Comparison of ENCODE assay signal across 8 cellular contexts in genomic region chr3:108088697-108089096, GRCh38. TPM values are rescaled to one million over a fixed set of nuclear protein-coding genes. Genes with fewer than 3 reads are reported as not detected.
DNase-seq lines count a peak whose midpoint lies in the region; ATAC-seq, FAIRE-seq and TF ChIP-seq lines count a peak whose summit lies in the region.

No MANE protein-coding gene starts in this region.

- intact Hi-C loops in pancreas (cut with DNase I): no loop called here

- in situ Hi-C loops in GM13977 (cut with MboI; ENCODE audit: low pct_unique_long_range_greater_than_20kb, low sequenced_read_pairs, unreplicated experiment): no loop called here

- 39 to 56% methylated on average over 2 of the region's 2 CpGs for WGBS in pancreas, 2 donors

- no peaks in the 10 kb centered on the region for H3K36me3 ChIP-seq in pancreas

- ATAC-seq in HG02981 (IDR thresholded peaks at IDR 0.05; ENCODE audit: unreplicated experiment): peak; percentile 50
- ATAC-seq in pancreas: no peak

- H3K4me3 ChIP-seq in skin epidermis (peak overlapping the region in 6 of 7 experiments; percentile 65 to 98 (median 92)), pancreas (peak overlapping the region in 1 of 4 donors; percentile 89)

- TF ChIP-seq CTCF in GM13977 (IDR thresholded peaks at IDR 0.05; ENCODE audit: extremely low read depth, insufficient read depth, missing control alignments) (no peak), pancreas (IDR thresholded peaks at IDR 0.05) (no peak)

- H3K27ac ChIP-seq in skin epidermis (peak overlapping the region in 10 of 21 experiments; percentile 1 to 99 (median 96)), pancreas (peak overlapping the region in 2 of 4 donors; percentile 19 to 94)

- H3K27me3 ChIP-seq in pancreas: no peaks in the 10 kb centered on the region

- H3K9me3 ChIP-seq in pancreas: no peaks in the 10 kb centered on the region

- DNase-seq in A172 (ENCODE audit: low spot score) (peak; percentile 42), GM13977 (ENCODE audit: low spot score) (peak; percentile 63), RCC 7860 (ENCODE audit: low spot score) (peak; percentile 15), dermis microvascular lymphatic vessel endothelial cell (ENCODE audit: low read depth in 2 of 2) (peak; percentile 24 to 29), pancreas (no peak), COLO668 (lab: John Stamatoyannopoulos, UW; ENCODE audit: unreplicated experiment) (no peak)

- FAIRE-seq in RCC 7860 (lab: Jason Lieb, UNC): no peak
- FAIRE-seq in pancreas (lab: Jason Lieb, UNC): no peak

- H3K4me1 ChIP-seq in pancreas: peaks cover 0 to 9% (median 0%) of the 10 kb centered on the region in 3 donors

RNA-seq across cellular contexts. Expression of gene CD47, which starts 2.1 kb away (rescaled TPM):
- 124 and 145 TPM in 2 replicates for total RNA-seq in A172 (2014; rRNA removed; shearing (Covaris generic))
- total RNA-seq in dermis microvascular lymphatic vessel endothelial cell (37.5 and 57.0 TPM in 2 replicates), pancreas (100 to 1,000 TPM in 1 of 6 donors, 10 to 100 TPM in 5; 14.8 to 107 (median 24.5) TPM)
- polyA plus RNA-seq in pancreas: 10 to 100 TPM; 26.6 to 30.1 TPM

Comparison
In these comparisons a context has a peak if more than half of its experiments do, and no peak if none do; other contexts are left out.
1. DNase-seq: peak in A172 (single experiment), GM13977 (single experiment), RCC 7860 (single experiment) and dermis microvascular lymphatic vessel endothelial cell (2 of 2); none in pancreas (0 of 6) and COLO668 (single experiment).